ENCODE assay signal across 8 cellular contexts in genomic region chr6:112096901-112097300, GRCh38. TPM values are rescaled to one million over a fixed set of nuclear protein-coding genes. Genes with fewer than 3 reads are reported as not detected.
"Had no signal": no experiment of that assay in that cellular context is flagged by ENCODE, and none has a peak within 500 bp of the region (broad histone marks: within the 10 kb centered on the region; RNA-seq: fewer than 3 reads in every experiment).

No MANE protein-coding gene starts in this region.

- H3K4me1 Mint-ChIP-seq: IgD-negative memory B cell had no signal

- ATAC-seq: HepG2, K562 had no signal

- H3K4me3 Mint-ChIP-seq: IgD-negative memory B cell had no signal

- H3K9me3 Mint-ChIP-seq: IgD-negative memory B cell had no signal

- DNase-seq: IMR-90, KBM-7, KG1 had no signal

- H3K27ac Mint-ChIP-seq: IgD-negative memory B cell had no signal

RNA-seq across cellular contexts. Expression of gene CCN6, which starts 43.0 kb away (rescaled TPM):
- total RNA-seq: HepG2, HT-29, HT1080, IMR-90 had no signal
